ENCODE assay signal across 12 cellular contexts in genomic region chr2:158973511-158973956, GRCh38. TPM values are rescaled to one million over a fixed set of nuclear protein-coding genes. Genes with fewer than 3 reads are reported as not detected.
DNase-seq lines count a peak whose midpoint lies in the region; ATAC-seq and TF ChIP-seq lines count a peak whose summit lies in the region.
"Had no signal": no experiment of that assay in that cellular context is flagged by ENCODE, and none has a peak within 500 bp of the region (broad histone marks: within the 10 kb centered on the region; RNA-seq: fewer than 3 reads in every experiment).

No MANE protein-coding gene starts in this region.

- DNase-seq in M059J (ENCODE audit: low read depth) = peak; percentile 57
- DNase-seq in NCI-H510A (lab: John Stamatoyannopoulos, UW) = peak; percentile 48
- DNase-seq in epithelial cell of esophagus (ENCODE audit: low read depth) = peak; percentile 28
- DNase-seq in substantia nigra (lab: John Stamatoyannopoulos, UW) = peak in 1 of 49 donors; percentile 20
- no peak for DNase-seq in medulla oblongata (ENCODE audit: extremely low spot score)
- no peak for DNase-seq in NCI-H1930 (lab: John Stamatoyannopoulos, UW)
- DNase-seq: DND-41; KG1; OCI-M1; pancreas; stimulated activated CD4-positive, alpha-beta T cell treated with anti-CD3 and anti-CD28 coated beads, Interleukin-4, amount 100 ng/mL, for 24 hours had no signal

- peak overlapping the region; percentile 27 for H3K27ac ChIP-seq in substantia nigra (ENCODE audit: low read depth, low read length, poor library complexity, severe bottlenecking)
- H3K27ac ChIP-seq: pancreas had no signal

- ATAC-seq in GM19395 (IDR thresholded peaks at IDR 0.05; ENCODE audit: unreplicated experiment) = no peak
- ATAC-seq: pancreas had no signal

- no peak overlapping the region for H3K4me3 ChIP-seq in epithelial cell of esophagus (ENCODE audit: low read length)
- H3K4me3 ChIP-seq: pancreas had no signal

- no peak for TF ChIP-seq CTCF in epithelial cell of esophagus (IDR thresholded peaks at IDR 0.05; ENCODE audit: insufficient read depth, low read depth, low read length, missing control alignments)

RNA-seq across cellular contexts. Expression of gene TANC1, which starts 5.1 kb away (rescaled TPM):
- total RNA-seq in M059J (2014; rRNA removed; shearing (Covaris generic)) = 14.6 and 22.8 TPM in 2 replicates

Comparison
In these comparisons a context has a peak if more than half of its experiments do, and no peak if none do; other contexts are left out.
1. DNase-seq: peak in M059J (single experiment), NCI-H510A (single experiment) and epithelial cell of esophagus (single experiment); none in medulla oblongata (single experiment) and NCI-H1930 (0 of 2).